In genomic region chr15:75454471-75455418, GRCh38 we compare ENCODE assay signal across 1 cellular context.
TF ChIP-seq lines count a peak whose summit lies in the region.

No MANE protein-coding gene starts in this region.

TF ChIP-seq in HEK293, 187 proteins besides CTCF, POLR2A, EP300 and RAD21 (continued from another document and continues in another):
- TF ChIP-seq MYNN (tag by site-specific recombination; IDR thresholded peaks at IDR 0.05; ENCODE audit: borderline replicate concordance): no peak
- peak; percentile 30; the same call in 1 of the 2 replicates for TF ChIP-seq KLF7 (tag by site-specific recombination; IDR thresholded peaks at IDR 0.05; ENCODE audit: borderline replicate concordance)
- TF ChIP-seq ZFP69B (tag by site-specific recombination; IDR thresholded peaks at IDR 0.05): peak; percentile 98
- TF ChIP-seq REST (tag by site-specific recombination; IDR thresholded peaks at IDR 0.05): no peak
- TF ChIP-seq ZBTB7A (tag by site-specific recombination; IDR thresholded peaks at IDR 0.05; ENCODE audit: low read depth): 0 out of 2 replicates have a peak, but pooled peaks have one; percentile 6
- TF ChIP-seq ZEB2 (tag by site-specific recombination; IDR thresholded peaks at IDR 0.05): peak; percentile 93
- peak; percentile 86 for TF ChIP-seq ZFHX2 (tag by site-specific recombination; conservative IDR thresholded peaks at IDR 0.05)
- no peak for TF ChIP-seq ZNF148 (tag by site-specific recombination; IDR thresholded peaks at IDR 0.05; ENCODE audit: borderline replicate concordance)
- 0 out of 2 replicates have a peak, but pooled peaks have one; percentile 9 for TF ChIP-seq ZNF394 (tag by site-specific recombination; IDR thresholded peaks at IDR 0.05; ENCODE audit: borderline replicate concordance)
- no peak for TF ChIP-seq ZNF785 (tag by site-specific recombination; IDR thresholded peaks at IDR 0.05)
- TF ChIP-seq ZNF354C (tag by site-specific recombination; IDR thresholded peaks at IDR 0.05; ENCODE audit: borderline replicate concordance, low read depth): no peak
- TF ChIP-seq ZNF549 (tag by site-specific recombination; IDR thresholded peaks at IDR 0.05): no peak
- no peak for TF ChIP-seq ZNF19 (tag by site-specific recombination; IDR thresholded peaks at IDR 0.05; ENCODE audit: low read depth)
- TF ChIP-seq ZNF221 (tag by site-specific recombination; IDR thresholded peaks at IDR 0.05; ENCODE audit: borderline replicate concordance): no peak
- peak; percentile 88 for TF ChIP-seq KLF16 (tag by site-specific recombination; IDR thresholded peaks at IDR 0.05)
- peak; percentile 43 for TF ChIP-seq KLF1 (tag by site-specific recombination; IDR thresholded peaks at IDR 0.05)
- TF ChIP-seq ZNF239 (tag by site-specific recombination; IDR thresholded peaks at IDR 0.05): no peak
- TF ChIP-seq ZBTB6 (tag by site-specific recombination; IDR thresholded peaks at IDR 0.05): 0 out of 2 replicates have a peak, but pooled peaks have one; percentile 27
- 0 out of 2 replicates have a peak, but pooled peaks have one; percentile 8 for TF ChIP-seq ZBTB11 (tag by site-specific recombination; conservative IDR thresholded peaks at IDR 0.05; ENCODE audit: low read depth)
- TF ChIP-seq ZNF792 (tag by site-specific recombination; IDR thresholded peaks at IDR 0.05): no peak
- TF ChIP-seq ZNF571 (tag by site-specific recombination; IDR thresholded peaks at IDR 0.05): no peak
- TF ChIP-seq ZNF629 (tag by site-specific recombination; IDR thresholded peaks at IDR 0.05): 0 out of 2 replicates have a peak, but pooled peaks have one; percentile 5
- TF ChIP-seq ZNF501 (tag by site-specific recombination; IDR thresholded peaks at IDR 0.05): no peak
- no peak for TF ChIP-seq SETDB1 (IDR thresholded peaks at IDR 0.05; ENCODE audit: insufficient read length, low read length)
- TF ChIP-seq ZNF791 (tag by site-specific recombination; IDR thresholded peaks at IDR 0.05): no peak
- no peak for TF ChIP-seq ZNF580 (tag by site-specific recombination; IDR thresholded peaks at IDR 0.05)
- TF ChIP-seq ZNF623 (tag by site-specific recombination; IDR thresholded peaks at IDR 0.05): no peak
- TF ChIP-seq ZSCAN23 (tag by site-specific recombination; IDR thresholded peaks at IDR 0.05): no peak
- TF ChIP-seq ZNF561 (tag by site-specific recombination; IDR thresholded peaks at IDR 0.05; ENCODE audit: borderline replicate concordance): no peak
- TF ChIP-seq AEBP2 (tag by site-specific recombination; IDR thresholded peaks at IDR 0.05; ENCODE audit: borderline replicate concordance): no peak
- no peak for TF ChIP-seq ZNF140 (tag by site-specific recombination; IDR thresholded peaks at IDR 0.05)
- no peak for TF ChIP-seq ZNF280D (tag by site-specific recombination; IDR thresholded peaks at IDR 0.05)
- peak; percentile 72 for TF ChIP-seq EGR2 (tag by site-specific recombination; IDR thresholded peaks at IDR 0.05; ENCODE audit: low read depth)
- no peak for TF ChIP-seq REPIN1 (tag by site-specific recombination; IDR thresholded peaks at IDR 0.05; ENCODE audit: low read depth)
- TF ChIP-seq ZNF398 (tag by site-specific recombination; IDR thresholded peaks at IDR 0.05): peak; percentile 56
- TF ChIP-seq ZBTB20 (tag by site-specific recombination; IDR thresholded peaks at IDR 0.05): no peak; the same call in 1 of the 2 replicates
- no peak for TF ChIP-seq ZNF548 (tag by site-specific recombination; IDR thresholded peaks at IDR 0.05)
- peak; percentile 94 for TF ChIP-seq KLF8 (tag by site-specific recombination; IDR thresholded peaks at IDR 0.05)
- TF ChIP-seq IKZF3 (tag by site-specific recombination; IDR thresholded peaks at IDR 0.05): peak; percentile 77; the same call in 1 of the 2 replicates
- 0 out of 2 replicates have a peak, but pooled peaks have one; percentile 12 for TF ChIP-seq WT1 (tag by site-specific recombination; IDR thresholded peaks at IDR 0.05)
- TF ChIP-seq ZXDB (tag by site-specific recombination; IDR thresholded peaks at IDR 0.05): peak; percentile 92
- peak; percentile 74 for TF ChIP-seq KLF9 (tag by site-specific recombination; IDR thresholded peaks at IDR 0.05; ENCODE audit: low read depth)
- no peak for TF ChIP-seq ZNF311 (tag by site-specific recombination; IDR thresholded peaks at IDR 0.05; ENCODE audit: borderline replicate concordance)
